ENCODE assay signal across 14 cellular contexts in genomic region chr22:37624017-37624365, GRCh38. TPM values are rescaled to one million over a fixed set of nuclear protein-coding genes. Genes with fewer than 3 reads are reported as not detected.
DNase-seq lines count a peak whose midpoint lies in the region; ATAC-seq, FAIRE-seq and TF ChIP-seq lines count a peak whose summit lies in the region.
"Had no signal": no experiment of that assay in that cellular context is flagged by ENCODE, and none has a peak within 500 bp of the region (broad histone marks: within the 10 kb centered on the region; RNA-seq: fewer than 3 reads in every experiment).

No MANE protein-coding gene starts in this region.

- 0 out of 2 replicates have a peak overlapping the region, but pooled peaks have one; percentile 7 for H3K9ac ChIP-seq in HepG2 (ENCODE audit: insufficient read depth, low read depth, low read length)
- H3K9ac ChIP-seq: GM23248 had no signal

- H3K4me3 ChIP-seq in HepG2 (replicated peaks in 1 of 3; ENCODE audit: insufficient read depth in 1 of 3, low read depth in 2 of 3, low read length in 3 of 3) (0 out of 6 replicates have a peak overlapping the region, but pooled peaks of 1 of the 3 experiments have one; percentile 3), stomach (no peak overlapping the region)
- H3K4me3 ChIP-seq: GM23248, thoracic aorta had no signal

- TF ChIP-seq EP300 in HepG2 (IDR thresholded peaks at IDR 0.05; ENCODE audit: low read depth in 2 of 2, low read length in 2 of 2) = no peak
- TF ChIP-seq EP300 in HepG2 (CRISPR knock-in tag; IDR thresholded peaks at IDR 0.05; ENCODE audit: borderline replicate concordance) = no peak
- TF ChIP-seq EP300 in stomach (IDR thresholded peaks at IDR 0.05) = no peak

- no peaks in the 10 kb centered on the region for H3K9me3 Mint-ChIP-seq in T-helper 2 cell treated with Interferon-gamma antibody and Interleukin-4, amounts not matched to agents 5 μg/mL and 100 μg/mL, for 36 hours
- no peaks in the 10 kb centered on the region for H3K9me3 Mint-ChIP-seq in activated CD8-positive, alpha-beta T cell treated with anti-CD3 and anti-CD28 coated beads for 36 hours

- in situ Hi-C loops in HepG2 (cut with HindIII; ENCODE audit: extremely low pct_ligation_motif_present, low pct_unique_long_range_greater_than_20kb) = no loop called here

- 100% methylated on average over 6 of the region's 6 CpGs for WGBS in HepG2 (ENCODE audit: low lambda C conversion rate)
- WGBS in stomach, 5 donors = 32 to 60% (median 49%) methylated on average over 4 to 6 of the region's 6 CpGs

- DNase-seq in T-helper 2 cell treated with Interferon-gamma antibody and Interleukin-4, amounts not matched to agents 5 μg/mL and 100 μg/mL, for 36 hours (ENCODE audit: low spot score) = no peak
- DNase-seq in T-helper 2 cell (no peak), HepG2 (ENCODE audit: low spot score) (no peak), stomach (no peak), GM19240 (ENCODE audit: insufficient read length, low spot score) (no peak), ecto neural progenitor cell (ENCODE audit: low spot score) (no peak)
- DNase-seq in activated CD8-positive, alpha-beta T cell treated with anti-CD3 and anti-CD28 coated beads for 36 hours = no peak
- DNase-seq: brain microvascular endothelial cell, DMS 273 treated with DMSO at 0.1 percent for 48 hours had no signal

- POLR2A ChIA-PET in activated CD8-positive, alpha-beta T cell treated with anti-CD3 and anti-CD28 coated beads for 36 hours (lab: Charles Lee) = interaction anchor here (1.6 to 2.8 kb wide), 3 partner anchors 11 to 18 kb away, joined by 3 to 11 read pairs (median 9); no protein-coding TSS in a partner anchor
- POLR2A ChIA-PET in HepG2 (lab: Yijun Ruan, JAX) = no interaction called here

- H3K27me3 ChIP-seq in HepG2 (ENCODE audit: control insufficient read depth in 1 of 2, insufficient read depth in 2 of 2, low read length in 2 of 2) = no peaks in the 10 kb centered on the region
- H3K27me3 ChIP-seq in stomach = no peaks in the 10 kb centered on the region
- H3K27me3 ChIP-seq: brain microvascular endothelial cell had no signal

- H3K36me3 ChIP-seq in HepG2 (replicated peaks in 1 of 2; ENCODE audit: control insufficient read depth in 1 of 2, insufficient read depth in 2 of 2, low read length in 2 of 2) = peaks cover 7 to 20% of the 10 kb centered on the region in 2 experiments; a peak in 4 of 5 replicates
- H3K36me3 ChIP-seq in stomach = peaks cover 22 to 91% (median 83%) of the 10 kb centered on the region in 4 donors

- FAIRE-seq in HepG2 (lab: Jason Lieb, UNC) = no peak

- BruUV-seq in HepG2 (replicated peaks; lab: Mats Ljungman, UMichigan) = no TSS peak

- TF ChIP-seq RAD21 in HepG2 (CRISPR knock-in tag; IDR thresholded peaks at IDR 0.05) = no peak

- TF ChIP-seq POLR2A in HepG2 (IDR thresholded peaks at IDR 0.05; ENCODE audit: insufficient read depth in 1 of 2, low read depth in 2 of 2, low read length in 2 of 2) (no peak), stomach (IDR thresholded peaks at IDR 0.05) (no peak)

- H3K27me3 Mint-ChIP-seq in T-helper 2 cell treated with Interferon-gamma antibody and Interleukin-4, amounts not matched to agents 5 μg/mL and 100 μg/mL, for 36 hours (ENCODE audit: low read depth) = no peaks in the 10 kb centered on the region
- H3K27me3 Mint-ChIP-seq in activated CD8-positive, alpha-beta T cell treated with anti-CD3 and anti-CD28 coated beads for 36 hours = no peaks in the 10 kb centered on the region

- intact Hi-C loops in activated CD8-positive, alpha-beta T cell treated with anti-CD3 and anti-CD28 coated beads for 36 hours (cut with micrococcal nuclease) = no loop called here
- intact Hi-C loops in HepG2 (cut with micrococcal nuclease; ENCODE audit: unreplicated experiment) = loop anchor here (5.0 kb wide), 1 partner anchor 58 kb away; no protein-coding TSS in a partner anchor
- intact Hi-C loops in stomach (cut with DNase I; ENCODE audit: low total_unique reads) = no loop called here

- peak overlapping the region; percentile 83 for H3K27ac Mint-ChIP-seq in T-helper 2 cell treated with Interferon-gamma antibody and Interleukin-4, amounts not matched to agents 5 μg/mL and 100 μg/mL, for 36 hours
- H3K27ac Mint-ChIP-seq in activated CD8-positive, alpha-beta T cell treated with anti-CD3 and anti-CD28 coated beads for 36 hours = peak overlapping the region; percentile 90

- no peaks in the 10 kb centered on the region for H4K20me1 ChIP-seq in HepG2 (ENCODE audit: insufficient read depth, low read length)

- no peak overlapping the region for H3K4me3 Mint-ChIP-seq in T-helper 2 cell treated with Interferon-gamma antibody and Interleukin-4, amounts not matched to agents 5 μg/mL and 100 μg/mL, for 36 hours
- no peak overlapping the region for H3K4me3 Mint-ChIP-seq in activated CD8-positive, alpha-beta T cell treated with anti-CD3 and anti-CD28 coated beads for 36 hours

- no peaks in the 10 kb centered on the region for H3K79me2 ChIP-seq in HepG2 (ENCODE audit: insufficient read depth, low read length)

- H3K27ac ChIP-seq in HepG2 (ENCODE audit: extremely low read length, insufficient read depth, low read length) = no peak overlapping the region
- H3K27ac ChIP-seq in stomach = peak overlapping the region in 3 of 5 donors; percentile 45 to 84 (median 55)
- H3K27ac ChIP-seq: 22Rv1, brain microvascular endothelial cell, GM23248, thoracic aorta had no signal

- no peak for ATAC-seq in activated CD8-positive, alpha-beta T cell treated with anti-CD3 and anti-CD28 coated beads for 36 hours
- ATAC-seq in HepG2 (no peak), HG03097 (IDR thresholded peaks at IDR 0.05; ENCODE audit: low FRiP score, unreplicated experiment) (no peak)

- H3K4me2 ChIP-seq in HepG2 (ENCODE audit: low read depth, low read length) = peak overlapping the region; percentile 8; the same call in 1 of the 2 replicates

- H3K4me1 ChIP-seq in HepG2 (ENCODE audit: insufficient read depth, low read length) = peaks cover 10% of the 10 kb centered on the region
- peaks cover 23 to 51% (median 43%) of the 10 kb centered on the region in 4 donors for H3K4me1 ChIP-seq in stomach

- no peak overlapping the region for H2AFZ ChIP-seq in HepG2 (ENCODE audit: low read length)
- H2AFZ ChIP-seq: GM23248 had no signal

- CTCF ChIA-PET in activated CD8-positive, alpha-beta T cell treated with anti-CD3 and anti-CD28 coated beads for 36 hours (lab: Charles Lee) = interaction anchor here (1.4 to 68.1 kb wide), 3 partner anchors 1 to 84 kb away, joined by 3 to 1770 read pairs (median 1770); partner anchors contain the start of genes GGA1, LGALS1, NOL12 and PDXP
- CTCF ChIA-PET in HepG2 (lab: Yijun Ruan, JAX; ENCODE audit: low intra/inter-chr PET ratio, low total read pairs) = interaction anchor here (0.9 to 1.6 kb wide), 3 partner anchors 10 to 111 kb away, joined by 3 to 11 read pairs (median 4); no protein-coding TSS in a partner anchor

- TF ChIP-seq CTCF in activated CD8-positive, alpha-beta T cell treated with anti-CD3 and anti-CD28 coated beads for 36 hours (IDR thresholded peaks at IDR 0.05) = no peak
- no peak for TF ChIP-seq CTCF in HepG2 (CRISPR knock-in tag; IDR thresholded peaks at IDR 0.05)
- TF ChIP-seq CTCF in stomach (IDR thresholded peaks at IDR 0.05) = no peak

- H3K9me3 ChIP-seq in HepG2 (ENCODE audit: low read length) (no peaks in the 10 kb centered on the region), stomach (no peaks in the 10 kb centered on the region)
- H3K9me3 ChIP-seq: thoracic aorta had no signal

- H3K4me1 Mint-ChIP-seq in T-helper 2 cell treated with Interferon-gamma antibody and Interleukin-4, amounts not matched to agents 5 μg/mL and 100 μg/mL, for 36 hours (ENCODE audit: low read depth) = peaks cover 18% of the 10 kb centered on the region
- H3K4me1 Mint-ChIP-seq in activated CD8-positive, alpha-beta T cell treated with anti-CD3 and anti-CD28 coated beads for 36 hours (ENCODE audit: low read depth) = peaks cover 55% of the 10 kb centered on the region

- H3K36me3 Mint-ChIP-seq in T-helper 2 cell treated with Interferon-gamma antibody and Interleukin-4, amounts not matched to agents 5 μg/mL and 100 μg/mL, for 36 hours (ENCODE audit: low read depth) = peaks cover 13% of the 10 kb centered on the region
- H3K36me3 Mint-ChIP-seq in activated CD8-positive, alpha-beta T cell treated with anti-CD3 and anti-CD28 coated beads for 36 hours (ENCODE audit: low read depth) = peaks cover 24% of the 10 kb centered on the region

RNA-seq across cellular contexts. Expression of gene GGA1, which starts 15.4 kb away (rescaled TPM):
- 10 to 100 TPM; 59.7 to 62.8 TPM for total RNA-seq in activated CD8-positive, alpha-beta T cell treated with anti-CD3 and anti-CD28 coated beads for 36 hours
- 16.0 and 29.1 TPM in 2 replicates for total RNA-seq in HepG2 (2016; rRNA removed; fragmentation: Illumina TruSeq; extraction: Trizol)
- 16.1 and 18.1 TPM in 2 replicates for total RNA-seq in HepG2 (2016; cell fraction: cytosol; rRNA removed; fragmentation: Illumina TruSeq; extraction: Trizol; ENCODE audit: low read depth)
- 13.7 and 32.9 TPM in 2 replicates for total RNA-seq in HepG2 (2016; cell fraction: insoluble cytoplasmic fraction; rRNA removed; fragmentation: Illumina TruSeq; extraction: Trizol)
- total RNA-seq in HepG2 (2016; cell fraction: membrane; rRNA removed; fragmentation: Illumina TruSeq; extraction: Trizol) = 22.2 and 24.3 TPM in 2 replicates
- total RNA-seq in HepG2 (2016; cell fraction: nucleus; rRNA removed; fragmentation: Illumina TruSeq; extraction: Trizol) = 34.3 and 44.4 TPM in 2 replicates
- 87.2 and 103 TPM in 2 replicates for polyA plus RNA-seq in HepG2 (2011; rRNA removed)
- polyA plus RNA-seq in HepG2 (2011; cell fraction: cytosol; rRNA removed) = 22.6 and 34.6 TPM in 2 replicates
- 436 and 489 TPM in 2 replicates for polyA plus RNA-seq in HepG2 (2011; cell fraction: nucleus; rRNA removed)
- polyA plus RNA-seq in HepG2 (2012) = 51.1 and 57.0 TPM in 2 replicates
- 4.7 and 5.0 TPM in 2 replicates for polyA plus RNA-seq in HepG2 (2016; cell fraction: cytosol; fragmentation: Illumina TruSeq; extraction: Trizol; ENCODE audit: low read depth)
- 13.0 and 17.9 TPM in 2 replicates for polyA plus RNA-seq in HepG2 (2016; cell fraction: insoluble cytoplasmic fraction; fragmentation: Illumina TruSeq; extraction: Trizol; ENCODE audit: low read depth)
- 11.4 and 12.2 TPM in 2 replicates for polyA plus RNA-seq in HepG2 (2016; cell fraction: membrane; fragmentation: Illumina TruSeq; extraction: Trizol; ENCODE audit: low read depth)
- 138 and 147 TPM in 2 replicates for polyA plus RNA-seq in HepG2 (2016; cell fraction: nucleus; fragmentation: Illumina TruSeq; extraction: Trizol; ENCODE audit: insufficient read depth, low read depth)
- polyA minus RNA-seq in HepG2 (2011; rRNA and poly(A)+ RNA removed; ENCODE audit: low replicate concordance) = 31.3 and 75.9 TPM in 2 replicates
- 15.5 and 19.6 TPM in 2 replicates for polyA minus RNA-seq in HepG2 (2011; cell fraction: cytosol; rRNA and poly(A)+ RNA removed)
- 83.2 and 84.5 TPM in 2 replicates for polyA minus RNA-seq in HepG2 (2011; cell fraction: nucleus; rRNA and poly(A)+ RNA removed)
- 10 to 100 TPM; 39.5 to 87.9 (median 55.6) TPM for total RNA-seq in stomach
- polyA plus RNA-seq in stomach = 10 to 100 TPM; 30.3 to 43.6 (median 34.1) TPM

RNA-seq across cellular contexts. Expression of gene SH3BP1, which starts 15.5 kb away (rescaled TPM):
- total RNA-seq in activated CD8-positive, alpha-beta T cell treated with anti-CD3 and anti-CD28 coated beads for 36 hours = 100 to 1,000 TPM; 122 to 128 TPM
- total RNA-seq in HepG2 (2016; rRNA removed; fragmentation: Illumina TruSeq; extraction: Trizol) = 8.4 and 9.4 TPM in 2 replicates
- 5.6 and 6.0 TPM in 2 replicates for total RNA-seq in HepG2 (2016; cell fraction: cytosol; rRNA removed; fragmentation: Illumina TruSeq; extraction: Trizol; ENCODE audit: low read depth)
- total RNA-seq in HepG2 (2016; cell fraction: insoluble cytoplasmic fraction; rRNA removed; fragmentation: Illumina TruSeq; extraction: Trizol) = 6.3 and 8.5 TPM in 2 replicates
- total RNA-seq in HepG2 (2016; cell fraction: membrane; rRNA removed; fragmentation: Illumina TruSeq; extraction: Trizol) = 9.2 and 11.0 TPM in 2 replicates
- 6.6 and 9.5 TPM in 2 replicates for total RNA-seq in HepG2 (2016; cell fraction: nucleus; rRNA removed; fragmentation: Illumina TruSeq; extraction: Trizol)
- 15.7 and 18.5 TPM in 2 replicates for polyA plus RNA-seq in HepG2 (2011; rRNA removed)
- 7.3 and 12.2 TPM in 2 replicates for polyA plus RNA-seq in HepG2 (2011; cell fraction: cytosol; rRNA removed)
- 56.4 and 86.5 TPM in 2 replicates for polyA plus RNA-seq in HepG2 (2011; cell fraction: nucleus; rRNA removed)
- polyA plus RNA-seq in HepG2 (2012) = 23.6 and 27.1 TPM in 2 replicates
- polyA plus RNA-seq in HepG2 (2016; cell fraction: cytosol; fragmentation: Illumina TruSeq; extraction: Trizol; ENCODE audit: low read depth) = 7.5 and 7.7 TPM in 2 replicates
- 11.5 and 13.3 TPM in 2 replicates for polyA plus RNA-seq in HepG2 (2016; cell fraction: insoluble cytoplasmic fraction; fragmentation: Illumina TruSeq; extraction: Trizol; ENCODE audit: low read depth)
- polyA plus RNA-seq in HepG2 (2016; cell fraction: membrane; fragmentation: Illumina TruSeq; extraction: Trizol; ENCODE audit: low read depth) = 12.3 and 13.5 TPM in 2 replicates
- polyA plus RNA-seq in HepG2 (2016; cell fraction: nucleus; fragmentation: Illumina TruSeq; extraction: Trizol; ENCODE audit: insufficient read depth, low read depth) = 17.9 and 27.8 TPM in 2 replicates
- polyA minus RNA-seq in HepG2 (2011; rRNA and poly(A)+ RNA removed; ENCODE audit: low replicate concordance) = 1.6 and 9.8 TPM in 2 replicates
- polyA minus RNA-seq in HepG2 (2011; cell fraction: cytosol; rRNA and poly(A)+ RNA removed) = 6.4 and 9.8 TPM in 2 replicates
- polyA minus RNA-seq in HepG2 (2011; cell fraction: nucleus; rRNA and poly(A)+ RNA removed) = 7.9 and 15.4 TPM in 2 replicates
- 100 to 1,000 TPM in 1 of 5 donors, 10 to 100 TPM in 1, 1 to 10 TPM in 2, not detected in 1; 1.6 to 135 (median 7.3) TPM for total RNA-seq in stomach
- 10 to 100 TPM in 1 of 3 donors, 1 to 10 TPM in 2; 8.7 to 12.8 (median 9.5) TPM for polyA plus RNA-seq in stomach

RNA-seq across cellular contexts. Expression of gene PDXP, which starts 34.5 kb away (rescaled TPM):
- total RNA-seq in activated CD8-positive, alpha-beta T cell treated with anti-CD3 and anti-CD28 coated beads for 36 hours = 10 to 100 TPM; 51.3 to 51.5 TPM
- total RNA-seq in HepG2 (2016; rRNA removed; fragmentation: Illumina TruSeq; extraction: Trizol) = 46.1 and 58.2 TPM in 2 replicates
- total RNA-seq in HepG2 (2016; cell fraction: cytosol; rRNA removed; fragmentation: Illumina TruSeq; extraction: Trizol; ENCODE audit: low read depth) = 62.9 and 64.6 TPM in 2 replicates
- total RNA-seq in HepG2 (2016; cell fraction: insoluble cytoplasmic fraction; rRNA removed; fragmentation: Illumina TruSeq; extraction: Trizol) = 45.3 and 56.4 TPM in 2 replicates
- total RNA-seq in HepG2 (2016; cell fraction: membrane; rRNA removed; fragmentation: Illumina TruSeq; extraction: Trizol) = 118 and 121 TPM in 2 replicates
- total RNA-seq in HepG2 (2016; cell fraction: nucleus; rRNA removed; fragmentation: Illumina TruSeq; extraction: Trizol) = 25.4 and 29.3 TPM in 2 replicates
- polyA plus RNA-seq in HepG2 (2011; rRNA removed) = 70.6 and 85.3 TPM in 2 replicates
- polyA plus RNA-seq in HepG2 (2011; cell fraction: cytosol; rRNA removed) = 84.8 and 95.4 TPM in 2 replicates
- 35.1 and 40.0 TPM in 2 replicates for polyA plus RNA-seq in HepG2 (2011; cell fraction: nucleus; rRNA removed)
- 56.1 and 70.1 TPM in 2 replicates for polyA plus RNA-seq in HepG2 (2012)
- 91.9 and 92.3 TPM in 2 replicates for polyA plus RNA-seq in HepG2 (2016; cell fraction: cytosol; fragmentation: Illumina TruSeq; extraction: Trizol; ENCODE audit: low read depth)
- 62.2 and 67.0 TPM in 2 replicates for polyA plus RNA-seq in HepG2 (2016; cell fraction: insoluble cytoplasmic fraction; fragmentation: Illumina TruSeq; extraction: Trizol; ENCODE audit: low read depth)
- 136 and 141 TPM in 2 replicates for polyA plus RNA-seq in HepG2 (2016; cell fraction: membrane; fragmentation: Illumina TruSeq; extraction: Trizol; ENCODE audit: low read depth)
- polyA plus RNA-seq in HepG2 (2016; cell fraction: nucleus; fragmentation: Illumina TruSeq; extraction: Trizol; ENCODE audit: insufficient read depth, low read depth) = 55.6 and 56.4 TPM in 2 replicates
- polyA minus RNA-seq in HepG2 (2011; rRNA and poly(A)+ RNA removed; ENCODE audit: low replicate concordance) = 51.1 and 129 TPM in 2 replicates
- polyA minus RNA-seq in HepG2 (2011; cell fraction: cytosol; rRNA and poly(A)+ RNA removed) = 45.3 and 51.1 TPM in 2 replicates
- polyA minus RNA-seq in HepG2 (2011; cell fraction: nucleus; rRNA and poly(A)+ RNA removed) = 11.2 and 19.6 TPM in 2 replicates
- 10 to 100 TPM in 1 of 5 donors, 1 to 10 TPM in 4; 2.9 to 72.1 (median 5.4) TPM for total RNA-seq in stomach
- 10 to 100 TPM in 1 of 3 donors, 1 to 10 TPM in 2; 6.4 to 11.8 (median 8.1) TPM for polyA plus RNA-seq in stomach

RNA-seq across cellular contexts. Expression of gene LGALS2, which starts 44.1 kb away (rescaled TPM):
- total RNA-seq in activated CD8-positive, alpha-beta T cell treated with anti-CD3 and anti-CD28 coated beads for 36 hours = not detected
- total RNA-seq in HepG2 (2016; rRNA removed; fragmentation: Illumina TruSeq; extraction: Trizol) = 43.4 and 56.0 TPM in 2 replicates
- total RNA-seq in HepG2 (2016; cell fraction: cytosol; rRNA removed; fragmentation: Illumina TruSeq; extraction: Trizol; ENCODE audit: low read depth) = 30.8 and 33.0 TPM in 2 replicates
- total RNA-seq in HepG2 (2016; cell fraction: insoluble cytoplasmic fraction; rRNA removed; fragmentation: Illumina TruSeq; extraction: Trizol) = 39.7 and 64.4 TPM in 2 replicates
- 19.3 and 21.2 TPM in 2 replicates for total RNA-seq in HepG2 (2016; cell fraction: membrane; rRNA removed; fragmentation: Illumina TruSeq; extraction: Trizol)
- 9.7 and 10.9 TPM in 2 replicates for total RNA-seq in HepG2 (2016; cell fraction: nucleus; rRNA removed; fragmentation: Illumina TruSeq; extraction: Trizol)
- polyA plus RNA-seq in HepG2 (2011; rRNA removed) = 32.5 and 56.1 TPM in 2 replicates
- 32.1 and 47.7 TPM in 2 replicates for polyA plus RNA-seq in HepG2 (2011; cell fraction: cytosol; rRNA removed)
- 5.1 and 7.9 TPM in 2 replicates for polyA plus RNA-seq in HepG2 (2011; cell fraction: nucleus; rRNA removed)
- 54.6 and 60.7 TPM in 2 replicates for polyA plus RNA-seq in HepG2 (2012)
- polyA plus RNA-seq in HepG2 (2016; cell fraction: cytosol; fragmentation: Illumina TruSeq; extraction: Trizol; ENCODE audit: low read depth) = 30.1 and 38.1 TPM in 2 replicates
- polyA plus RNA-seq in HepG2 (2016; cell fraction: insoluble cytoplasmic fraction; fragmentation: Illumina TruSeq; extraction: Trizol; ENCODE audit: low read depth) = 59.5 and 62.8 TPM in 2 replicates
- polyA plus RNA-seq in HepG2 (2016; cell fraction: membrane; fragmentation: Illumina TruSeq; extraction: Trizol; ENCODE audit: low read depth) = 14.5 and 18.2 TPM in 2 replicates
- polyA plus RNA-seq in HepG2 (2016; cell fraction: nucleus; fragmentation: Illumina TruSeq; extraction: Trizol; ENCODE audit: insufficient read depth, low read depth) = 20.3 and 23.8 TPM in 2 replicates
- polyA minus RNA-seq in HepG2 (2011; rRNA and poly(A)+ RNA removed; ENCODE audit: low replicate concordance) = 3.2 TPM in 1 of 2 replicates, not detected in the other
- polyA minus RNA-seq in HepG2 (2011; cell fraction: cytosol; rRNA and poly(A)+ RNA removed) = 2.0 TPM in 2 replicates
- 1.9 TPM in 1 of 2 replicates, not detected in the other for polyA minus RNA-seq in HepG2 (2011; cell fraction: nucleus; rRNA and poly(A)+ RNA removed)
- total RNA-seq in stomach = 1 to 10 TPM in 1 of 5 donors, not detected in 4; 4.2 TPM
- polyA plus RNA-seq in stomach = 1 to 10 TPM; 4.1 to 7.1 (median 5.0) TPM
- total RNA-seq: GM23248, pulmonary artery endothelial cell, thoracic aorta had no signal

RNA-seq across cellular contexts. Expression of gene LGALS1, which starts 51.4 kb away (rescaled TPM):
- 100 to 1,000 TPM; 247 to 261 TPM for total RNA-seq in activated CD8-positive, alpha-beta T cell treated with anti-CD3 and anti-CD28 coated beads for 36 hours
- total RNA-seq in HepG2 (2016; rRNA removed; fragmentation: Illumina TruSeq; extraction: Trizol) (103 and 124 TPM in 2 replicates), stomach (100 to 1,000 TPM; 235 to 490 (median 312) TPM)
- total RNA-seq in HepG2 (2016; cell fraction: cytosol; rRNA removed; fragmentation: Illumina TruSeq; extraction: Trizol; ENCODE audit: low read depth) = 57.9 and 62.2 TPM in 2 replicates
- 112 and 139 TPM in 2 replicates for total RNA-seq in HepG2 (2016; cell fraction: insoluble cytoplasmic fraction; rRNA removed; fragmentation: Illumina TruSeq; extraction: Trizol)
- total RNA-seq in HepG2 (2016; cell fraction: membrane; rRNA removed; fragmentation: Illumina TruSeq; extraction: Trizol) = 82.6 and 91.4 TPM in 2 replicates
- total RNA-seq in HepG2 (2016; cell fraction: nucleus; rRNA removed; fragmentation: Illumina TruSeq; extraction: Trizol) = 41.9 and 43.3 TPM in 2 replicates
- polyA plus RNA-seq in HepG2 (2011; rRNA removed) (858 and 969 TPM in 2 replicates), stomach (1,000 to 10,000 TPM in 1 of 3 donors, 100 to 1,000 TPM in 2; 596 to 1,435 (median 703) TPM)
- polyA plus RNA-seq in HepG2 (2011; cell fraction: cytosol; rRNA removed) = 832 and 1,201 TPM in 2 replicates
- polyA plus RNA-seq in HepG2 (2011; cell fraction: nucleus; rRNA removed) = 345 and 371 TPM in 2 replicates
- polyA plus RNA-seq in HepG2 (2012) = 159 and 278 TPM in 2 replicates
- 67.7 and 71.5 TPM in 2 replicates for polyA plus RNA-seq in HepG2 (2016; cell fraction: cytosol; fragmentation: Illumina TruSeq; extraction: Trizol; ENCODE audit: low read depth)
- 127 and 134 TPM in 2 replicates for polyA plus RNA-seq in HepG2 (2016; cell fraction: insoluble cytoplasmic fraction; fragmentation: Illumina TruSeq; extraction: Trizol; ENCODE audit: low read depth)
- polyA plus RNA-seq in HepG2 (2016; cell fraction: membrane; fragmentation: Illumina TruSeq; extraction: Trizol; ENCODE audit: low read depth) = 86.0 and 88.7 TPM in 2 replicates
- 73.5 and 82.4 TPM in 2 replicates for polyA plus RNA-seq in HepG2 (2016; cell fraction: nucleus; fragmentation: Illumina TruSeq; extraction: Trizol; ENCODE audit: insufficient read depth, low read depth)
- polyA minus RNA-seq in HepG2 (2011; rRNA and poly(A)+ RNA removed; ENCODE audit: low replicate concordance) = 698 and 901 TPM in 2 replicates
- polyA minus RNA-seq in HepG2 (2011; cell fraction: cytosol; rRNA and poly(A)+ RNA removed) = 108 and 111 TPM in 2 replicates
- 36.1 and 40.8 TPM in 2 replicates for polyA minus RNA-seq in HepG2 (2011; cell fraction: nucleus; rRNA and poly(A)+ RNA removed)
